ENCODE assay signal across 22 cellular contexts in the genomic region with DNA sequence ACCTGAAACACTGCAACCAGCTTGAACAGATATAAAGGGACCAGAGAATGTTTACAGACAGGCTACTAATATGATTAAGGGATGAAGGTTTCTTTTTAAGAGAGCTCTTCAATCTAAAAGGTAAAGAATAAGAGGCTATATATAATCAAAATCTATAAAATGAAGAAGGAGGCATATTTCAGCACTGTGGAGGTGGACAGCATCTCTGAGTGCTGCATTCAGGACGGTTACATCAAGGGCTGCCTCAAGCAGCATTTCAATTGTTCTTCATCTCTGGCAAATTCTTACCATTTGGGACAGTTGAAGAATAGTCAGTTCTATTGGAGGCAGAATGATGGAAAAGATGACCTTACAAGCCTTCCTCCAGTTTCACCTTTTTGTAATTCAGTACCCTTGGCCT.
DNase-seq lines count a peak whose midpoint lies in the region; ATAC-seq, FAIRE-seq and TF ChIP-seq lines count a peak whose summit lies in the region.
"Had no signal": no experiment of that assay in that cellular context is flagged by ENCODE, and none has a peak within 500 bp of the region (broad histone marks: within the 10 kb centered on the region; RNA-seq: fewer than 3 reads in every experiment).

No MANE protein-coding gene starts in this region.

- intact Hi-C loops in GM12878 (cut with micrococcal nuclease; ENCODE audit: unreplicated experiment) (no loop called here), Right ventricle myocardium inferior (cut with DNase I) (no loop called here)

- H3K36me3 ChIP-seq in GM12878 (ENCODE audit: control insufficient read depth in 2 of 2, insufficient read depth in 2 of 2, low read length in 1 of 2), result no peaks in the 10 kb centered on the region
- H3K36me3 ChIP-seq: suprapubic skin had no signal

- ATAC-seq in GM12878 (no peak), Right ventricle myocardium inferior (no peak), HG02588 (IDR thresholded peaks at IDR 0.05; ENCODE audit: unreplicated experiment) (no peak)
- no peak for ATAC-seq in stimulated activated effector memory CD8-positive, alpha-beta T cell treated with anti-CD3 and anti-CD28 coated beads, Interleukin-12 subunit alpha, Interleukin-12 subunit beta, amount 100 ng/mL, for 72 hours
- ATAC-seq: activated CD8-positive, alpha-beta T cell treated with anti-CD3 and anti-CD28 coated beads for 36 hours; activated T-cell treated with anti-CD3 and anti-CD28 coated beads, Interleukin-2, amount 50 U/mL, for 72 hours; sciatic nerve; T-cell had no signal

- no peaks in the 10 kb centered on the region for H3K9me3 ChIP-seq in GM12878 (replicated peaks; ENCODE audit: control insufficient read depth, insufficient read depth, low read length)
- H3K9me3 ChIP-seq: suprapubic skin had no signal

- SMC1A ChIA-PET in GM12878 (lab: Charles Lee; ENCODE audit: uncharacterized antibody, unreplicated experiment), result interaction anchor here (1.0 to 1.8 kb wide), 4 partner anchors 11 to 32 kb away, joined by 3 to 7 read pairs (median 4); no protein-coding TSS in a partner anchor

- TF ChIP-seq POLR2A in GM12878 (IDR thresholded peaks at IDR 0.05; ENCODE audit: low read depth, low read length), result no peak

- H4K20me1 ChIP-seq in GM12878 (ENCODE audit: control insufficient read depth, insufficient read depth), result no peaks in the 10 kb centered on the region

- no peak overlapping the region for H3K4me2 ChIP-seq in GM12878 (ENCODE audit: control insufficient read depth, insufficient read depth)

- CTCF ChIA-PET in GM12878 (lab: Yijun Ruan, JAX), result interaction anchor here (0.7 kb wide), 1 partner anchor 129 kb away, joined by 4 read pairs; no protein-coding TSS in a partner anchor

- H3K9ac ChIP-seq in GM12878 (ENCODE audit: control insufficient read depth, insufficient read depth, low read length), result no peak overlapping the region

- no peak for TF ChIP-seq RAD21 in GM12878 (IDR thresholded peaks at IDR 0.05; ENCODE audit: insufficient read depth, low read depth, low read length)

- WGBS in GM12878 (ENCODE audit: insufficient coverage, insufficient replicate concordance, low lambda C conversion rate, missing lambda C conversion rate), result 62% methylated on average over 1 of the region's 1 CpG

- H3K4me1 Mint-ChIP-seq in stimulated activated effector memory CD8-positive, alpha-beta T cell treated with anti-CD3 and anti-CD28 coated beads, Interleukin-12 subunit alpha, Interleukin-12 subunit beta, amount 100 ng/mL, for 72 hours, result no peaks in the 10 kb centered on the region
- H3K4me1 Mint-ChIP-seq: T-cell had no signal

- BruUV-seq in GM12878 (replicated peaks; lab: Mats Ljungman, UMichigan), result no TSS peak

- no peak for TF ChIP-seq CTCF in GM12878 (IDR thresholded peaks at IDR 0.05 in 2 of 3, conservative IDR thresholded peaks at IDR 0.05 in 1 of 3; ENCODE audit: control insufficient read depth in 2 of 3, extremely low read depth in 1 of 3, insufficient read depth in 1 of 3, low read depth in 3 of 3, low read length in 3 of 3)

- no peaks in the 10 kb centered on the region for H3K36me3 Mint-ChIP-seq in stimulated activated effector memory CD8-positive, alpha-beta T cell treated with anti-CD3 and anti-CD28 coated beads, Interleukin-12 subunit alpha, Interleukin-12 subunit beta, amount 100 ng/mL, for 72 hours
- H3K36me3 Mint-ChIP-seq: T-cell had no signal

- DNase-seq in EH (ENCODE audit: low read depth) (peak; percentile 22), KBM-7 (peak; percentile 10), GM12878 (ENCODE audit: low read depth, low spot score) (no peak), iris pigment epithelial cell (ENCODE audit: low read depth) (peak; percentile 38), Right ventricle myocardium inferior (ENCODE audit: missing footprints) (no peak), cerebellar cortex (ENCODE audit: low spot score) (no peak)
- no peak for DNase-seq in stimulated activated effector memory CD8-positive, alpha-beta T cell treated with anti-CD3 and anti-CD28 coated beads, Interleukin-12 subunit alpha, Interleukin-12 subunit beta, amount 100 ng/mL, for 72 hours (ENCODE audit: low spot score in 2 of 2)
- DNase-seq: activated CD8-positive, alpha-beta T cell treated with anti-CD3 and anti-CD28 coated beads for 36 hours; activated T-cell treated with anti-CD3 and anti-CD28 coated beads, Interleukin-2, amount 50 U/mL, for 72 hours; HCEC 1CT; NCI-H1105; stimulated activated CD4-positive, alpha-beta T cell treated with anti-CD3 and anti-CD28 coated beads, Interleukin-2, amount 100 ng/mL, for 48 hours; T-cell had no signal

- POLR2A ChIA-PET in GM12878 (lab: Charles Lee), result no interaction called here

- no peak overlapping the region for H3K27ac ChIP-seq in GM12878 (ENCODE audit: control insufficient read depth, insufficient read depth)
- H3K27ac ChIP-seq: epithelial cell of prostate, suprapubic skin had no signal

- H3K4me3 ChIP-seq in GM12878, result no peak overlapping the region
- H3K4me3 ChIP-seq: suprapubic skin had no signal

- in situ Hi-C loops in KBM-7 (cut with MboI; ENCODE audit: low pct_unique_long_range_greater_than_20kb, low sequenced_read_pairs), result no loop called here
- in situ Hi-C loops in GM12878 (cut with MboI), result no loop called here

- no peak overlapping the region for H2AFZ ChIP-seq in GM12878 (ENCODE audit: control insufficient read depth, low read depth, low read length)

- no peak overlapping the region for H3K27ac Mint-ChIP-seq in stimulated activated effector memory CD8-positive, alpha-beta T cell treated with anti-CD3 and anti-CD28 coated beads, Interleukin-12 subunit alpha, Interleukin-12 subunit beta, amount 100 ng/mL, for 72 hours
- H3K27ac Mint-ChIP-seq: activated CD8-positive, alpha-beta T cell treated with anti-CD3 and anti-CD28 coated beads for 36 hours; activated T-cell treated with anti-CD3 and anti-CD28 coated beads, Interleukin-2, amount 50 U/mL, for 72 hours; T-cell had no signal

- no peaks in the 10 kb centered on the region for H3K27me3 ChIP-seq in GM12878 (replicated peaks in 1 of 2; ENCODE audit: control insufficient read depth in 2 of 2, insufficient read depth in 2 of 2, low read length in 1 of 2)
- H3K27me3 ChIP-seq: suprapubic skin had no signal

- FAIRE-seq in GM12878 (lab: Jason Lieb, UNC), result no peak
- FAIRE-seq: colon, G401.6, GM12892, keratinocyte had no signal

- H3K79me2 ChIP-seq in GM12878 (ENCODE audit: control insufficient read depth, insufficient read depth, low read length), result no peaks in the 10 kb centered on the region

- no peak for TF ChIP-seq EP300 in GM12878 (IDR thresholded peaks at IDR 0.05; ENCODE audit: borderline replicate concordance in 1 of 2, control insufficient read depth in 1 of 2, low read depth in 2 of 2, low read length in 2 of 2)

- H3K4me3 Mint-ChIP-seq in stimulated activated effector memory CD8-positive, alpha-beta T cell treated with anti-CD3 and anti-CD28 coated beads, Interleukin-12 subunit alpha, Interleukin-12 subunit beta, amount 100 ng/mL, for 72 hours, result no peak overlapping the region
- H3K4me3 Mint-ChIP-seq: activated CD8-positive, alpha-beta T cell treated with anti-CD3 and anti-CD28 coated beads for 36 hours; activated T-cell treated with anti-CD3 and anti-CD28 coated beads, Interleukin-2, amount 50 U/mL, for 72 hours; T-cell had no signal

- H3K4me1 ChIP-seq in GM12878 (ENCODE audit: control insufficient read depth, insufficient read depth, low read length), result no peaks in the 10 kb centered on the region
- H3K4me1 ChIP-seq: Caco-2, suprapubic skin had no signal

- RAD21 ChIA-PET in GM12878 (lab: Charles Lee; ENCODE audit: unreplicated experiment), result no interaction called here

- H3K9me3 Mint-ChIP-seq in stimulated activated effector memory CD8-positive, alpha-beta T cell treated with anti-CD3 and anti-CD28 coated beads, Interleukin-12 subunit alpha, Interleukin-12 subunit beta, amount 100 ng/mL, for 72 hours, result no peaks in the 10 kb centered on the region

TF ChIP-seq in GM12878, 131 proteins besides CTCF, POLR2A, EP300 and RAD21:
- TF ChIP-seq YBX1 (IDR thresholded peaks at IDR 0.05), result no peak
- TF ChIP-seq STAT3 (IDR thresholded peaks at IDR 0.05; ENCODE audit: low read depth, low read length), result no peak
- TF ChIP-seq, protein P1, sequence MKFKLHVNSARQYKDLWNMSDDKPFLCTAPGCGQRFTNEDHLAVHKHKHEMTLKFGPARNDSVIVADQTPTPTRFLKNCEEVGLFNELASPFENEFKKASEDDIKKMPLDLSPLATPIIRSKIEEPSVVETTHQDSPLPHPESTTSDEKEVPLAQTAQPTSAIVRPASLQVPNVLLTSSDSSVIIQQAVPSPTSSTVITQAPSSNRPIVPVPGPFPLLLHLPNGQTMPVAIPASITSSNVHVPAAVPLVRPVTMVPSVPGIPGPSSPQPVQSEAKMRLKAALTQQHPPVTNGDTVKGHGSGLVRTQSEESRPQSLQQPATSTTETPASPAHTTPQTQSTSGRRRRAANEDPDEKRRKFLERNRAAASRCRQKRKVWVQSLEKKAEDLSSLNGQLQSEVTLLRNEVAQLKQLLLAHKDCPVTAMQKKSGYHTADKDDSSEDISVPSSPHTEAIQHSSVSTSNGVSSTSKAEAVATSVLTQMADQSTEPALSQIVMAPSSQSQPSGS (IDR thresholded peaks at IDR 0.05; ENCODE audit: low read length), result no peak
- TF ChIP-seq, protein P2, sequence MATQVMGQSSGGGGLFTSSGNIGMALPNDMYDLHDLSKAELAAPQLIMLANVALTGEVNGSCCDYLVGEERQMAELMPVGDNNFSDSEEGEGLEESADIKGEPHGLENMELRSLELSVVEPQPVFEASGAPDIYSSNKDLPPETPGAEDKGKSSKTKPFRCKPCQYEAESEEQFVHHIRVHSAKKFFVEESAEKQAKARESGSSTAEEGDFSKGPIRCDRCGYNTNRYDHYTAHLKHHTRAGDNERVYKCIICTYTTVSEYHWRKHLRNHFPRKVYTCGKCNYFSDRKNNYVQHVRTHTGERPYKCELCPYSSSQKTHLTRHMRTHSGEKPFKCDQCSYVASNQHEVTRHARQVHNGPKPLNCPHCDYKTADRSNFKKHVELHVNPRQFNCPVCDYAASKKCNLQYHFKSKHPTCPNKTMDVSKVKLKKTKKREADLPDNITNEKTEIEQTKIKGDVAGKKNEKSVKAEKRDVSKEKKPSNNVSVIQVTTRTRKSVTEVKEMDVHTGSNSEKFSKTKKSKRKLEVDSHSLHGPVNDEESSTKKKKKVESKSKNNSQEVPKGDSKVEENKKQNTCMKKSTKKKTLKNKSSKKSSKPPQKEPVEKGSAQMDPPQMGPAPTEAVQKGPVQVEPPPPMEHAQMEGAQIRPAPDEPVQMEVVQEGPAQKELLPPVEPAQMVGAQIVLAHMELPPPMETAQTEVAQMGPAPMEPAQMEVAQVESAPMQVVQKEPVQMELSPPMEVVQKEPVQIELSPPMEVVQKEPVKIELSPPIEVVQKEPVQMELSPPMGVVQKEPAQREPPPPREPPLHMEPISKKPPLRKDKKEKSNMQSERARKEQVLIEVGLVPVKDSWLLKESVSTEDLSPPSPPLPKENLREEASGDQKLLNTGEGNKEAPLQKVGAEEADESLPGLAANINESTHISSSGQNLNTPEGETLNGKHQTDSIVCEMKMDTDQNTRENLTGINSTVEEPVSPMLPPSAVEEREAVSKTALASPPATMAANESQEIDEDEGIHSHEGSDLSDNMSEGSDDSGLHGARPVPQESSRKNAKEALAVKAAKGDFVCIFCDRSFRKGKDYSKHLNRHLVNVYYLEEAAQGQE (IDR thresholded peaks at IDR 0.05; ENCODE audit: low read depth, low read length), result peak; percentile 84

Comparison
In these comparisons a context has a peak if more than half of its experiments do, and no peak if none do; other contexts are left out.
1. DNase-seq: peak in EH (single experiment), KBM-7 (single experiment) and iris pigment epithelial cell (single experiment); none in GM12878 (single experiment), stimulated activated effector memory CD8-positive, alpha-beta T cell treated with anti-CD3 and anti-CD28 coated beads, Interleukin-12 subunit alpha, Interleukin-12 subunit beta, amount 100 ng/mL, for 72 hours (0 of 2), Right ventricle myocardium inferior (single experiment) and cerebellar cortex (single experiment).